35 cellular contexts compared by ENCODE assay signal in genomic region chr17:13409455-13409854, GRCh38.
"Had no signal": no experiment of that assay in that cellular context is flagged by ENCODE, and none has a peak within 500 bp of the region (broad histone marks: within the 10 kb centered on the region; RNA-seq: fewer than 3 reads in every experiment).

No MANE protein-coding gene starts in this region.

- H3K9me3 Mint-ChIP-seq: activated CD4-positive, alpha-beta memory T cell treated with anti-CD3 and anti-CD28 coated beads for 36 hours; activated CD4-positive, alpha-beta T cell treated with anti-CD3 and anti-CD28 coated beads, Interleukin-2, amount 10 ng/mL, durations not matched to agents 24 days and 14 days; activated naive CD4-positive, alpha-beta T cell treated with anti-CD3 and anti-CD28 coated beads for 36 hours; activated naive CD4-positive, alpha-beta T cell treated with anti-CD3 and anti-CD28 coated beads, Interleukin-2, amount 50 U/mL, for 24 hours; activated naive CD8-positive, alpha-beta T cell treated with anti-CD3 and anti-CD28 coated beads for 36 hours; activated naive CD8-positive, alpha-beta T cell treated with anti-CD3 and anti-CD28 coated beads, Interleukin-2, amount 50 U/mL, for 24 hours; activated T-helper 1 cell treated with anti-CD3 and anti-CD28 coated beads, Interleukin-12 subunit alpha, Interleukin-12 subunit beta, Interleukin-2, Interleukin-4 antibody, amounts not matched to agents 30 ng/mL and 10 ng/mL and 1 ng/mL, durations not matched to agents 14 hours and 24 hours and 36 hours; activated T-helper 2 cell treated with anti-CD3 and anti-CD28 coated beads, Interferon-gamma antibody, Interleukin-2, Interleukin-4, amounts not matched to agents 10 μg/mL and 5 μg/mL and 100 μg/mL, durations not matched to agents 14 hours and 24 hours and 36 hours; dendritic cell treated with granulocyte-macrophage colony-stimulating factor and Interleukin-4, amounts not matched to agents 40 ng/mL and 50 ng/mL, for 4 days; endodermal cell had no signal

- H3K27ac Mint-ChIP-seq: activated CD4-positive, alpha-beta memory T cell treated with anti-CD3 and anti-CD28 coated beads for 36 hours; activated CD4-positive, alpha-beta T cell treated with anti-CD3 and anti-CD28 coated beads for 36 hours; activated CD4-positive, alpha-beta T cell treated with anti-CD3 and anti-CD28 coated beads, Interleukin-2, amount 10 ng/mL, durations not matched to agents 24 days and 14 days; activated CD8-positive, alpha-beta memory T cell treated with anti-CD3 and anti-CD28 coated beads, Interleukin-2, amount 10 ng/mL, durations not matched to agents 7 days and 5 days; activated CD8-positive, alpha-beta T cell treated with anti-CD3 and anti-CD28 coated beads, Interleukin-2, amount 10 ng/mL, durations not matched to agents 7 days and 5 days; activated naive CD4-positive, alpha-beta T cell treated with anti-CD3 and anti-CD28 coated beads for 36 hours; activated naive CD4-positive, alpha-beta T cell treated with anti-CD3 and anti-CD28 coated beads, Interleukin-2, amount 50 U/mL, for 24 hours; activated naive CD8-positive, alpha-beta T cell treated with anti-CD3 and anti-CD28 coated beads for 36 hours; activated naive CD8-positive, alpha-beta T cell treated with anti-CD3 and anti-CD28 coated beads, Interleukin-2, amount 50 U/mL, for 24 hours; activated T-helper 1 cell treated with anti-CD3 and anti-CD28 coated beads, Interleukin-12 subunit alpha, Interleukin-12 subunit beta, Interleukin-2, Interleukin-4 antibody, amounts not matched to agents 30 ng/mL and 10 ng/mL and 1 ng/mL, durations not matched to agents 14 hours and 24 hours and 36 hours; activated T-helper 2 cell treated with anti-CD3 and anti-CD28 coated beads, Interferon-gamma antibody, Interleukin-2, Interleukin-4, amounts not matched to agents 10 μg/mL and 5 μg/mL and 100 μg/mL, durations not matched to agents 14 hours and 24 hours and 36 hours; brain; dendritic cell treated with granulocyte-macrophage colony-stimulating factor and Interleukin-4, amounts not matched to agents 40 ng/mL and 50 ng/mL, for 4 days; endodermal cell had no signal

- H3K4me1 ChIP-seq: breast epithelium, colonic mucosa had no signal

- H3K36me3 ChIP-seq: adrenal gland, breast epithelium, cardiac muscle cell, colonic mucosa, heart left ventricle had no signal

- H3K27me3 Mint-ChIP-seq: activated CD4-positive, alpha-beta T cell treated with anti-CD3 and anti-CD28 coated beads, Interleukin-2, amount 10 ng/mL, durations not matched to agents 24 days and 14 days; activated naive CD8-positive, alpha-beta T cell treated with anti-CD3 and anti-CD28 coated beads, Interleukin-2, amount 50 U/mL, for 24 hours; brain; dendritic cell treated with granulocyte-macrophage colony-stimulating factor and Interleukin-4, amounts not matched to agents 40 ng/mL and 50 ng/mL, for 4 days had no signal

- H3K27ac ChIP-seq: adrenal gland, breast epithelium, cardiac muscle cell, colonic mucosa, dorsolateral prefrontal cortex, heart left ventricle had no signal

- FAIRE-seq: frontal cortex had no signal

- H3K4me3 Mint-ChIP-seq: activated CD4-positive, alpha-beta memory T cell treated with anti-CD3 and anti-CD28 coated beads for 36 hours; activated CD4-positive, alpha-beta T cell treated with anti-CD3 and anti-CD28 coated beads for 36 hours; activated CD4-positive, alpha-beta T cell treated with anti-CD3 and anti-CD28 coated beads, Interleukin-2, amount 10 ng/mL, durations not matched to agents 24 days and 14 days; activated CD8-positive, alpha-beta memory T cell treated with anti-CD3 and anti-CD28 coated beads, Interleukin-2, amount 10 ng/mL, durations not matched to agents 7 days and 5 days; activated CD8-positive, alpha-beta T cell treated with anti-CD3 and anti-CD28 coated beads, Interleukin-2, amount 10 ng/mL, durations not matched to agents 7 days and 5 days; activated naive CD4-positive, alpha-beta T cell treated with anti-CD3 and anti-CD28 coated beads for 36 hours; activated naive CD4-positive, alpha-beta T cell treated with anti-CD3 and anti-CD28 coated beads, Interleukin-2, amount 50 U/mL, for 24 hours; activated naive CD8-positive, alpha-beta T cell treated with anti-CD3 and anti-CD28 coated beads for 36 hours; activated naive CD8-positive, alpha-beta T cell treated with anti-CD3 and anti-CD28 coated beads, Interleukin-2, amount 50 U/mL, for 24 hours; activated T-helper 1 cell treated with anti-CD3 and anti-CD28 coated beads, Interleukin-12 subunit alpha, Interleukin-12 subunit beta, Interleukin-2, Interleukin-4 antibody, amounts not matched to agents 30 ng/mL and 10 ng/mL and 1 ng/mL, durations not matched to agents 14 hours and 24 hours and 36 hours; brain; dendritic cell treated with granulocyte-macrophage colony-stimulating factor and Interleukin-4, amounts not matched to agents 40 ng/mL and 50 ng/mL, for 4 days; endodermal cell had no signal

- H3K9me3 ChIP-seq: adrenal gland, breast epithelium, colonic mucosa, heart left ventricle had no signal

- H3K27me3 ChIP-seq: adrenal gland, breast epithelium, cardiac muscle cell, colonic mucosa, heart left ventricle had no signal

- H3K4me3 ChIP-seq: adrenal gland, breast epithelium, cardiac muscle cell, colonic mucosa, dorsolateral prefrontal cortex, heart left ventricle had no signal

- H3K36me3 Mint-ChIP-seq: activated CD4-positive, alpha-beta memory T cell treated with anti-CD3 and anti-CD28 coated beads for 36 hours; activated CD8-positive, alpha-beta memory T cell treated with anti-CD3 and anti-CD28 coated beads, Interleukin-2, amount 10 ng/mL, durations not matched to agents 7 days and 5 days; activated naive CD4-positive, alpha-beta T cell treated with anti-CD3 and anti-CD28 coated beads, Interleukin-2, amount 50 U/mL, for 24 hours; activated naive CD8-positive, alpha-beta T cell treated with anti-CD3 and anti-CD28 coated beads for 36 hours; brain had no signal

- H3K4me1 Mint-ChIP-seq: activated CD4-positive, alpha-beta T cell treated with anti-CD3 and anti-CD28 coated beads for 36 hours; activated CD4-positive, alpha-beta T cell treated with anti-CD3 and anti-CD28 coated beads, Interleukin-2, amount 10 ng/mL, durations not matched to agents 24 days and 14 days; activated CD8-positive, alpha-beta memory T cell treated with anti-CD3 and anti-CD28 coated beads, Interleukin-2, amount 10 ng/mL, durations not matched to agents 7 days and 5 days; activated naive CD4-positive, alpha-beta T cell treated with anti-CD3 and anti-CD28 coated beads, Interleukin-2, amount 50 U/mL, for 24 hours; activated naive CD8-positive, alpha-beta T cell treated with anti-CD3 and anti-CD28 coated beads for 36 hours; activated naive CD8-positive, alpha-beta T cell treated with anti-CD3 and anti-CD28 coated beads, Interleukin-2, amount 50 U/mL, for 24 hours had no signal

- DNase-seq: activated CD4-positive, alpha-beta memory T cell treated with anti-CD3 and anti-CD28 coated beads for 36 hours; activated CD4-positive, alpha-beta T cell treated with anti-CD3 and anti-CD28 coated beads for 36 hours; activated CD4-positive, alpha-beta T cell treated with anti-CD3 and anti-CD28 coated beads, Interleukin-2, amount 10 ng/mL, durations not matched to agents 24 days and 14 days; activated CD4-positive, CD25-positive, alpha-beta regulatory T cell; activated CD4-positive, CD25-positive, alpha-beta regulatory T cell treated with anti-CD3 and anti-CD28 coated beads, Interleukin-2, amount 50 U/mL, for 72 hours; activated CD8-positive, alpha-beta memory T cell treated with anti-CD3 and anti-CD28 coated beads, Interleukin-2, amount 10 ng/mL, durations not matched to agents 7 days and 5 days; activated CD8-positive, alpha-beta memory T cell treated with anti-CD3 and anti-CD28 coated beads, Interleukin-2, amount 50 U/mL, for 4 hours; activated CD8-positive, alpha-beta T cell treated with anti-CD3 and anti-CD28 coated beads, Interleukin-2, amount 10 ng/mL, durations not matched to agents 7 days and 5 days; activated effector memory CD4-positive, alpha-beta T cell treated with anti-CD3 and anti-CD28 coated beads, Interleukin-2, amount 50 U/mL, for 16 hours; activated naive CD4-positive, alpha-beta T cell treated with anti-CD3 and anti-CD28 coated beads for 36 hours; activated naive CD8-positive, alpha-beta T cell treated with anti-CD3 and anti-CD28 coated beads for 36 hours; activated naive CD8-positive, alpha-beta T cell treated with anti-CD3 and anti-CD28 coated beads, Interleukin-2, amount 50 U/mL, for 24 hours; activated T-cell treated with anti-CD3 and anti-CD28 coated beads, Interleukin-2, amount 50 U/mL, for 1 hour; activated T-cell treated with anti-CD3 and anti-CD28 coated beads, Interleukin-2, amount 50 U/mL, for 48 hours; adrenal gland; amygdala; aorta; central memory CD4-positive, alpha-beta T cell; cerebellar nuclear complex; colonic mucosa; dorsolateral prefrontal cortex; effector memory CD4-positive, alpha-beta T cell; endodermal cell; glutamatergic neuron; heart left ventricle; T-helper 2 cell had no signal

- ATAC-seq: activated CD4-positive, alpha-beta T cell treated with anti-CD3 and anti-CD28 coated beads for 36 hours; activated CD8-positive, alpha-beta memory T cell treated with anti-CD3 and anti-CD28 coated beads, Interleukin-2, amount 10 ng/mL, durations not matched to agents 7 days and 5 days; activated CD8-positive, alpha-beta T cell treated with anti-CD3 and anti-CD28 coated beads, Interleukin-2, amount 10 ng/mL, durations not matched to agents 7 days and 5 days; activated naive CD8-positive, alpha-beta T cell treated with anti-CD3 and anti-CD28 coated beads, Interleukin-2, amount 50 U/mL, for 24 hours; esophagus mucosa; heart left ventricle had no signal
